ENCODE assay signal across 22 cellular contexts in the genomic region with DNA sequence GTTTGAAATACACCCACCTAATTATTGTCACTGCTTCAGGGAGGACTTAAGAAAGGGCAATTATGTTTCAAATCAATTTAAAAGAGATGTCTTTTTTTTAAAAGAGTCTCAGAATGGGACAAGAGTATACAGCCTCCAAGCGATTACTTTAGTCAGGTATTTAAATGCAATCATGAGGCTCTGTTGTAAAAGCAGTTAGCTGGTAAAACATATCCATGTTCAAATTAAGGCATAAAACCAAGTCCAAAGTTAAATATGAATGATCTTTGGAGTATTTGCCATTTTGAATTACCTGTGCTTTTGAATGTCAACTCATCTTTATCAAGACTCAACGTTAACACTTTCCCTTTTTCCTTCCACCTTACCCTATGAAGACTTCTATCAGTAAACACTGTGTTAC. TPM values are rescaled to one million over a fixed set of nuclear protein-coding genes. Genes with fewer than 3 reads are reported as not detected.
"Had no signal": no experiment of that assay in that cellular context is flagged by ENCODE, and none has a peak within 500 bp of the region (broad histone marks: within the 10 kb centered on the region; RNA-seq: fewer than 3 reads in every experiment).

No MANE protein-coding gene starts in this region.

- H3K4me1 ChIP-seq: colonic mucosa, gastrocnemius medialis, heart right ventricle, left lung, lower lobe of right lung had no signal

- H3K27ac ChIP-seq: colonic mucosa, epithelial cell of prostate, gastrocnemius medialis, heart right ventricle, left lung, lower lobe of right lung had no signal

- DNase-seq: cerebellar nuclear complex; colonic mucosa; cortex of kidney; effector CD8-positive, alpha-beta T cell; erythroblast; foreskin melanocyte; gastrocnemius medialis; glutamatergic neuron; head of caudate nucleus; heart right ventricle; hippocampal formation; immature natural killer cell; islet precursor cell; kidney; kidney glomerular epithelial cell; left lung; left ventricle myocardium superior; lower lobe of right lung; mesenchymal stem cell; naive thymus-derived CD4-positive, alpha-beta T cell had no signal

- ATAC-seq: esophagus mucosa; gastrocnemius medialis; heart right ventricle; left lung; left ventricle myocardium superior; lower lobe of right lung; naive thymus-derived CD4-positive, alpha-beta T cell had no signal

- H3K9me3 ChIP-seq: colonic mucosa, gastrocnemius medialis, heart right ventricle, lower lobe of right lung had no signal

- H3K4me3 ChIP-seq: colonic mucosa, gastrocnemius medialis, heart right ventricle, left lung, lower lobe of right lung had no signal

- H3K27me3 ChIP-seq: colonic mucosa, gastrocnemius medialis, heart right ventricle, left lung had no signal

- H3K36me3 ChIP-seq: colonic mucosa, gastrocnemius medialis, heart right ventricle, left lung, lower lobe of right lung had no signal

RNA-seq across cellular contexts. Expression of a gene that starts 13.7 kb away (rescaled TPM):
- polyA plus RNA-seq: immature natural killer cell; naive thymus-derived CD4-positive, alpha-beta T cell had no signal
